Comparison of ENCODE assay signal across 14 cellular contexts in the genomic region with DNA sequence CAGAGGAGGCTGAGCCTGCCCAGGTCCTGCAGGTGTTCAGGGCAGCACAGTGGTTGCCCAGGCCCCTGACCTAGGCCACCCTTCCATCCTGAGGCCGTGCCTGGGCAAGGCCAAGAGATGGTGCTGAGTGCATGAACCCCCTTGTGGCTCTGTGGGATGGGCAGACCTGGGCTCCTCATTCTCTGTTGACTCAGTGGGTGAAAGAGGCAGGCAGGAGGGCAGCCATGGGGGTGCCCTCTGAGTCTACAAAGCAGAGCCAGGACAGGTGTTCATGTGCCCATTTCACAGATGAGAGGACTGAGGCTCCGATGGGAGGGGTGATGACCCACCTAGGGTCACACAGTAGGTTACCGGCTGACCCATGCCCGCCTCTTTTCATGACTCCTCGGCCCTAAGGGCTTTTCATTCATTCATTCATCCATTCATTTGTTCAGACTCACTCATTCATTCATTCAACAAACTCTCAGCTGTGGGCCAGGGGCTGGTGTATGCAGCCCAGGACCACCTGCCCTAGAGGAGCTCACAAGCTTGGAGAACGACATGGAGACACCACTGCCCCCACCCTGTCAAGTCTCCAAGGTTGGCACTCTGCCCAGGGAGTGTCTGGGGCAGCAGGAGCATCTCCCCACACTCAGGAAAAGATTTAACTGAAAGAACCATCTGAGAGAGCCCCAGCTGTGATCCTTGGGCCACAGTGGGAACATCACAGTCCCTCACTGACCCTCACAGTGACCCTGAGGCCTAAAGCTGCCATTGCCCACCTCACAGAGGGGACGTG. TPM values are rescaled to one million over a fixed set of nuclear protein-coding genes. Genes with fewer than 3 reads are reported as not detected.
A peak's percentile ranks its signal among the peaks of the same experiment; 100 is the strongest.
DNase-seq lines count a peak whose midpoint lies in the region; ATAC-seq, FAIRE-seq and TF ChIP-seq lines count a peak whose summit lies in the region.
"Had no signal": no experiment of that assay in that cellular context is flagged by ENCODE, and none has a peak within 500 bp of the region (broad histone marks: within the 10 kb centered on the region; RNA-seq: fewer than 3 reads in every experiment).

No MANE protein-coding gene starts in this region.

- POLR2A ChIA-PET in HepG2 (lab: Yijun Ruan, JAX), result no interaction called here
- POLR2A ChIA-PET in OCI-LY7 (lab: Charles Lee), result interaction anchor here (1.3 to 17.9 kb wide), 4 partner anchors 9 to 44 kb away, joined by 4 to 308 read pairs (median 50); partner anchors contain the start of gene IGLL5
- POLR2A ChIA-PET in WTC11 (lab: Charles Lee), result no interaction called here

- no peaks in the 10 kb centered on the region for H3K36me3 Mint-ChIP-seq in effector memory CD8-positive, alpha-beta T cell (ENCODE audit: insufficient read depth)
- no peaks in the 10 kb centered on the region for H3K36me3 Mint-ChIP-seq in WTC11

- peaks cover 12 to 46% of the 10 kb centered on the region in 2 experiments; a peak in 4 of 5 replicates for H3K27me3 ChIP-seq in HepG2 (ENCODE audit: control insufficient read depth in 1 of 2, insufficient read depth in 2 of 2, low read length in 2 of 2)
- no peaks in the 10 kb centered on the region for H3K27me3 ChIP-seq in right lobe of liver
- H3K27me3 ChIP-seq: upper lobe of left lung had no signal

- no peak for TF ChIP-seq EP300 in HepG2 (IDR thresholded peaks at IDR 0.05; ENCODE audit: low read depth in 2 of 2, low read length in 2 of 2)
- TF ChIP-seq EP300 in HepG2 (CRISPR knock-in tag; IDR thresholded peaks at IDR 0.05; ENCODE audit: borderline replicate concordance), result no peak

- TF ChIP-seq POLR2A in HepG2 (IDR thresholded peaks at IDR 0.05; ENCODE audit: insufficient read depth in 1 of 2, low read depth in 2 of 2, low read length in 2 of 2), result no peak
- TF ChIP-seq POLR2A in right lobe of liver (IDR thresholded peaks at IDR 0.05), result no peak

- TF ChIP-seq CTCF in HepG2 (CRISPR knock-in tag; IDR thresholded peaks at IDR 0.05), result no peak
- TF ChIP-seq CTCF in right lobe of liver (IDR thresholded peaks at IDR 0.05), result no peak
- TF ChIP-seq CTCF in OCI-LY7 (conservative IDR thresholded peaks at IDR 0.05; ENCODE audit: low read length), result no peak
- no peak for TF ChIP-seq CTCF in WTC11 (IDR thresholded peaks at IDR 0.05)
- no peak for TF ChIP-seq CTCF in foreskin fibroblast (IDR thresholded peaks at IDR 0.05; ENCODE audit: low read depth, low read length)

- DNase-seq in HepG2 (ENCODE audit: low spot score) (no peak), right lobe of liver (no peak), OCI-LY7 (ENCODE audit: low spot score) (no peak), WTC11 (ENCODE audit: low spot score) (no peak), NOMO-1 treated with dmso at 0.1 percent for 144 hours (lab: John Stamatoyannopoulos, UW; ENCODE audit: unreplicated experiment) (no peak), foreskin fibroblast (no peak)
- no peak for DNase-seq in effector memory CD8-positive, alpha-beta T cell
- DNase-seq: islet precursor cell, NCI-H1694, NCI-H524 treated with DMSO at 0.1 percent for 48 hours had no signal

- no peaks in the 10 kb centered on the region for H3K9me3 Mint-ChIP-seq in effector memory CD8-positive, alpha-beta T cell
- no peaks in the 10 kb centered on the region for H3K9me3 Mint-ChIP-seq in WTC11

- H3K4me1 Mint-ChIP-seq in effector memory CD8-positive, alpha-beta T cell (ENCODE audit: low read depth in 2 of 2), result peaks cover 14 to 37% of the 10 kb centered on the region in 2 donors
- peaks cover 23% of the 10 kb centered on the region for H3K4me1 Mint-ChIP-seq in WTC11

- ATAC-seq in HepG2, result no peak
- no peak for ATAC-seq in right lobe of liver
- no peak for ATAC-seq in effector memory CD8-positive, alpha-beta T cell (replicated peaks)
- no peak for ATAC-seq in HG02763 (IDR thresholded peaks at IDR 0.05; ENCODE audit: unreplicated experiment)
- ATAC-seq in WTC11, result no peak
- ATAC-seq: psoas muscle had no signal

- H3K4me2 ChIP-seq in HepG2 (ENCODE audit: low read depth, low read length) (no peak overlapping the region), OCI-LY7 (ENCODE audit: low read length) (peak overlapping the region; percentile 68)

- CTCF ChIA-PET in HepG2 (lab: Yijun Ruan, JAX; ENCODE audit: low intra/inter-chr PET ratio, low total read pairs) (no interaction called here), OCI-LY7 (lab: Charles Lee; ENCODE audit: unreplicated experiment) (interaction anchor here (0.8 to 2.3 kb wide), 3 partner anchors 10 to 43 kb away, joined by 3 to 7 read pairs (median 3); no protein-coding TSS in a partner anchor), WTC11 (lab: Charles Lee) (interaction anchor here (1.0 to 4.7 kb wide), 5 partner anchors 14 to 228 kb away, joined by 3 to 26 read pairs (median 5); no protein-coding TSS in a partner anchor)

- H3K27ac Mint-ChIP-seq in effector memory CD8-positive, alpha-beta T cell, result peak overlapping the region; percentile 93 to 94
- no peak overlapping the region for H3K27ac Mint-ChIP-seq in WTC11

- H3K9me3 ChIP-seq in HepG2 (ENCODE audit: low read length) (no peaks in the 10 kb centered on the region), right lobe of liver (no peaks in the 10 kb centered on the region), OCI-LY7 (ENCODE audit: low read length) (no peaks in the 10 kb centered on the region)
- H3K9me3 ChIP-seq: psoas muscle, upper lobe of left lung had no signal

- H3K9ac ChIP-seq in HepG2 (ENCODE audit: insufficient read depth, low read depth, low read length), result no peak overlapping the region

- 0% methylated on average over 3 of the region's 7 CpGs for whole genome bisulfite sequencing in HepG2 (ENCODE audit: low lambda C conversion rate)
- 14% methylated on average over 1 of the region's 7 CpGs for WGBS in right lobe of liver (ENCODE audit: insufficient coverage, low coverage, low lambda C conversion rate, missing lambda C conversion rate)

- H3K4me3 ChIP-seq in HepG2 (replicated peaks in 1 of 3; ENCODE audit: insufficient read depth in 1 of 3, low read depth in 2 of 3, low read length in 3 of 3), result no peak overlapping the region
- H3K4me3 ChIP-seq in right lobe of liver, result no peak overlapping the region
- H3K4me3 ChIP-seq in OCI-LY7 (ENCODE audit: low read depth, low read length, poor library complexity, severe bottlenecking), result peak overlapping the region; percentile 33
- no peak overlapping the region for H3K4me3 ChIP-seq in foreskin fibroblast (ENCODE audit: low read depth in 1 of 2, low read length in 2 of 2)
- H3K4me3 ChIP-seq: psoas muscle, upper lobe of left lung had no signal

- H3K4me1 ChIP-seq in HepG2 (ENCODE audit: insufficient read depth, low read length) (no peaks in the 10 kb centered on the region), right lobe of liver (no peaks in the 10 kb centered on the region), OCI-LY7 (ENCODE audit: insufficient read depth, low read length, poor library complexity, severe bottlenecking) (peaks cover 93% of the 10 kb centered on the region)
- H3K4me1 ChIP-seq: psoas muscle had no signal

- no peaks in the 10 kb centered on the region for H4K20me1 ChIP-seq in HepG2 (ENCODE audit: insufficient read depth, low read length)
- H4K20me1 ChIP-seq in OCI-LY7 (ENCODE audit: insufficient read depth, low read length), result no peaks in the 10 kb centered on the region

- H2AFZ ChIP-seq in HepG2 (ENCODE audit: low read length), result no peak overlapping the region
- H2AFZ ChIP-seq in OCI-LY7 (ENCODE audit: low read length), result no peak overlapping the region

- H3K27ac ChIP-seq in HepG2 (ENCODE audit: extremely low read length, insufficient read depth, low read length) (no peak overlapping the region), right lobe of liver (no peak overlapping the region), OCI-LY7 (ENCODE audit: low read depth, low read length, poor library complexity, severe bottlenecking) (peak overlapping the region; percentile 91)
- H3K27ac ChIP-seq: psoas muscle, upper lobe of left lung had no signal

- peak overlapping the region; percentile 53 to 68 for H3K4me3 Mint-ChIP-seq in effector memory CD8-positive, alpha-beta T cell
- H3K4me3 Mint-ChIP-seq in WTC11, result no peak overlapping the region

- H3K36me3 ChIP-seq in HepG2 (replicated peaks in 1 of 2; ENCODE audit: control insufficient read depth in 1 of 2, insufficient read depth in 2 of 2, low read length in 2 of 2), result no peaks in the 10 kb centered on the region
- no peaks in the 10 kb centered on the region for H3K36me3 ChIP-seq in right lobe of liver
- H3K36me3 ChIP-seq in OCI-LY7 (ENCODE audit: insufficient read depth, low read length), result no peaks in the 10 kb centered on the region
- H3K36me3 ChIP-seq: upper lobe of left lung had no signal

- no peaks in the 10 kb centered on the region for H3K27me3 Mint-ChIP-seq in effector memory CD8-positive, alpha-beta T cell
- H3K27me3 Mint-ChIP-seq in WTC11 (ENCODE audit: low read depth), result peaks cover 52% of the 10 kb centered on the region

- intact Hi-C loops in HepG2 (cut with micrococcal nuclease; ENCODE audit: unreplicated experiment) (no loop called here), right lobe of liver (cut with DNase I) (no loop called here), OCI-LY7 (cut with micrococcal nuclease; ENCODE audit: unreplicated experiment) (no loop called here)

- H3K79me2 ChIP-seq in HepG2 (ENCODE audit: insufficient read depth, low read length), result no peaks in the 10 kb centered on the region
- no peaks in the 10 kb centered on the region for H3K79me2 ChIP-seq in OCI-LY7 (ENCODE audit: insufficient read depth, low read depth, low read length)

- FAIRE-seq in HepG2 (lab: Jason Lieb, UNC), result no peak
- FAIRE-seq: TTC549 had no signal

- in situ Hi-C loops in HepG2 (cut with HindIII; ENCODE audit: extremely low pct_ligation_motif_present, low pct_unique_long_range_greater_than_20kb), result no loop called here

- no peak for TF ChIP-seq RAD21 in HepG2 (CRISPR knock-in tag; IDR thresholded peaks at IDR 0.05)

- BruUV-seq in HepG2 (replicated peaks; lab: Mats Ljungman, UMichigan) (no TSS peak), OCI-LY7 (replicated peaks; lab: Mats Ljungman, UMichigan) (TSS peak; percentile 58)

- no peaks in the 10 kb centered on the region for H3K9me2 ChIP-seq in OCI-LY7 (ENCODE audit: insufficient read depth, low read length)

RNA-seq across cellular contexts. Expression of gene IGLL5, which starts 40.5 kb away (rescaled TPM):
- total RNA-seq in HepG2 (2016; rRNA removed; fragmentation: Illumina TruSeq; extraction: Trizol) (not detected in 2 replicates), right lobe of liver (1 to 10 TPM; 1.6 to 4.1 (median 3.1) TPM), OCI-LY7 (2022) (364 and 387 TPM in 2 replicates), WTC11 (2021) (not detected in 3 replicates)
- total RNA-seq in HepG2 (2016; cell fraction: cytosol; rRNA removed; fragmentation: Illumina TruSeq; extraction: Trizol; ENCODE audit: low read depth), result not detected in 2 replicates
- not detected in 2 replicates for total RNA-seq in HepG2 (2016; cell fraction: insoluble cytoplasmic fraction; rRNA removed; fragmentation: Illumina TruSeq; extraction: Trizol)
- total RNA-seq in HepG2 (2016; cell fraction: membrane; rRNA removed; fragmentation: Illumina TruSeq; extraction: Trizol), result not detected in 2 replicates
- not detected in 2 replicates for total RNA-seq in HepG2 (2016; cell fraction: nucleus; rRNA removed; fragmentation: Illumina TruSeq; extraction: Trizol)
- polyA plus RNA-seq in HepG2 (2011; rRNA removed), result not detected in 2 replicates
- polyA plus RNA-seq in HepG2 (2011; cell fraction: cytosol; rRNA removed), result not detected in 2 replicates
- polyA plus RNA-seq in HepG2 (2011; cell fraction: nucleus; rRNA removed), result not detected in 2 replicates
- polyA plus RNA-seq in HepG2 (2012), result not detected in 2 replicates
- not detected in 2 replicates for polyA plus RNA-seq in HepG2 (2016; cell fraction: cytosol; fragmentation: Illumina TruSeq; extraction: Trizol; ENCODE audit: low read depth)
- not detected in 2 replicates for polyA plus RNA-seq in HepG2 (2016; cell fraction: insoluble cytoplasmic fraction; fragmentation: Illumina TruSeq; extraction: Trizol; ENCODE audit: low read depth)
- polyA plus RNA-seq in HepG2 (2016; cell fraction: membrane; fragmentation: Illumina TruSeq; extraction: Trizol; ENCODE audit: low read depth), result not detected in 2 replicates
- not detected in 2 replicates for polyA plus RNA-seq in HepG2 (2016; cell fraction: nucleus; fragmentation: Illumina TruSeq; extraction: Trizol; ENCODE audit: insufficient read depth, low read depth)
- polyA minus RNA-seq in HepG2 (2011; rRNA and poly(A)+ RNA removed; ENCODE audit: low replicate concordance), result not detected in 2 replicates
- not detected in 2 replicates for polyA minus RNA-seq in HepG2 (2011; cell fraction: cytosol; rRNA and poly(A)+ RNA removed)
- not detected in 2 replicates for polyA minus RNA-seq in HepG2 (2011; cell fraction: nucleus; rRNA and poly(A)+ RNA removed)
- total RNA-seq in OCI-LY7 (2014; rRNA removed; shearing (Covaris generic)), result 219 TPM in 2 replicates

Comparison
In these comparisons a context has a peak if more than half of its experiments do, and no peak if none do; other contexts are left out.
1. RNA of gene IGLL5, which starts 40.5 kb away (total RNA-seq): 219 to 387 TPM in OCI-LY7; 1.6 to 4.1 TPM in right lobe of liver, not detected in HepG2 and not detected in WTC11; every median in the first group is over 10 times any median in the second.